28 cellular contexts compared by ENCODE assay signal in the genomic region with DNA sequence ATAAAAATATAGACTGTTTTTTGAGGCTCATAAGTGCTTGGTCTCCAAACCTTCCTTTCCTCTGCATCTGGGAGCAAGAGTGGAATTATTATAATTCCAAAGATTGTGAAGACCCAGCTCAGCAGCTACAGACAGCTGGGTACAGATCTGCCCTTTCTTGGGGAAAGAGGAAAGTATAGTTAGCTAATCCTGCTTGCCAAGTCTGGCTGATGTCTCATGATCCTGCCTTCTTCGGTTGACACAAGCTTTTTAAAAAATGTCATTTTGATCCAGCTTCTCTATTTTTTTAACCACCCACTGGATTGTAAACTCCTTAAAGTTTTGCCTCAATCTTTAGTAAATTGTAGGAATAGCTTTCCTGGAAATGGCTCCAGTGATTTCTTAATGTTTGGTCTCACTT.
"Had no signal": no experiment of that assay in that cellular context is flagged by ENCODE, and none has a peak within 500 bp of the region (broad histone marks: within the 10 kb centered on the region; RNA-seq: fewer than 3 reads in every experiment).

No MANE protein-coding gene starts in this region.

- H2AFZ ChIP-seq: neural progenitor cell, parathyroid adenoma had no signal

- H3K27me3 Mint-ChIP-seq: effector memory CD8-positive, alpha-beta T cell; naive B cell; stimulated activated memory B cell treated with anti-CD40 and anti-IgM and Interleukin-4, amounts not matched to agents 10 μg/mL and 1 μg/mL and 100 μg/mL, for 72 hours had no signal

- H3K36me3 Mint-ChIP-seq: mesothelial cell of epicardium; naive B cell; neural progenitor cell; stimulated activated memory B cell treated with anti-CD40 and anti-IgM and Interleukin-4, amounts not matched to agents 10 μg/mL and 1 μg/mL and 100 μg/mL, for 72 hours had no signal

- H3K4me1 ChIP-seq: esophagus squamous epithelium, foreskin keratinocyte, heart right ventricle, left lung, neural progenitor cell, parathyroid adenoma, prostate gland, right atrium auricular region, sigmoid colon, spleen, upper lobe of right lung, uterus had no signal

- H3K4me1 Mint-ChIP-seq: naive B cell; nephron; neural progenitor cell; stimulated activated memory B cell treated with anti-CD40 and anti-IgM and Interleukin-4, amounts not matched to agents 10 μg/mL and 1 μg/mL and 100 μg/mL, for 72 hours had no signal

- H3K4me3 Mint-ChIP-seq: effector memory CD8-positive, alpha-beta T cell; mesothelial cell of epicardium; naive B cell; nephron; neural progenitor cell; stimulated activated memory B cell treated with anti-CD40 and anti-IgM and Interleukin-4, amounts not matched to agents 10 μg/mL and 1 μg/mL and 100 μg/mL, for 72 hours had no signal

- H3K9me3 ChIP-seq: esophagus squamous epithelium, heart right ventricle, left lung, mucosa of descending colon, prostate gland, right atrium auricular region, sigmoid colon, spleen, transverse colon, upper lobe of right lung, uterus had no signal

- DNase-seq: effector memory CD8-positive, alpha-beta T cell; erythroblast; esophagus squamous epithelium; foreskin keratinocyte; glutamatergic neuron; heart right ventricle; hippocampal formation; left cardiac atrium; left lung; mesenchymal stem cell; mucosa of descending colon; naive B cell; sigmoid colon; spleen; stimulated activated CD4-positive, alpha-beta T cell treated with anti-CD3 and anti-CD28 coated beads, Interleukin-4, amount 100 ng/mL, for 4 hours; stimulated activated naive CD8-positive, alpha-beta T cell treated with anti-CD3 and anti-CD28 coated beads, Interleukin-15, Interleukin-2, amounts not matched to agents 100 U/mL and 50 U/mL, for 24 hours; transverse colon; upper lobe of right lung; uterus had no signal

- H3K27ac ChIP-seq: coronary artery, esophagus squamous epithelium, foreskin keratinocyte, heart right ventricle, left lung, neural progenitor cell, parathyroid adenoma, prostate gland, right atrium auricular region, sigmoid colon, spleen, transverse colon, upper lobe of right lung, uterus had no signal

- H3K9ac ChIP-seq: neural progenitor cell, parathyroid adenoma had no signal

- H3K27me3 ChIP-seq: esophagus squamous epithelium, foreskin keratinocyte, heart right ventricle, left lung, neural progenitor cell, right atrium auricular region, sigmoid colon, spleen, transverse colon, upper lobe of right lung, uterus had no signal

- H3K9me3 Mint-ChIP-seq: mesothelial cell of epicardium, nephron, neural progenitor cell had no signal

- H3K27ac Mint-ChIP-seq: effector memory CD8-positive, alpha-beta T cell; mesothelial cell of epicardium; naive B cell; nephron; neural progenitor cell; stimulated activated memory B cell treated with anti-CD40 and anti-IgM and Interleukin-4, amounts not matched to agents 10 μg/mL and 1 μg/mL and 100 μg/mL, for 72 hours had no signal

- ATAC-seq: effector memory CD8-positive, alpha-beta T cell; foreskin keratinocyte; heart right ventricle; left cardiac atrium; left lung; mucosa of descending colon; stimulated activated memory B cell treated with anti-CD40 and anti-IgM and Interleukin-4, amounts not matched to agents 10 μg/mL and 1 μg/mL and 100 μg/mL, for 72 hours; stimulated activated naive CD8-positive, alpha-beta T cell treated with anti-CD3 and anti-CD28 coated beads, Interleukin-15, Interleukin-2, amounts not matched to agents 100 U/mL and 50 U/mL, for 24 hours; upper lobe of right lung had no signal

- H3K4me3 ChIP-seq: coronary artery, esophagus squamous epithelium, heart right ventricle, left lung, mucosa of descending colon, neural progenitor cell, prostate gland, right atrium auricular region, sigmoid colon, skin epidermis, spleen, transverse colon, upper lobe of right lung, uterus had no signal

- H3K36me3 ChIP-seq: esophagus squamous epithelium, heart right ventricle, left lung, neural progenitor cell, prostate gland, right atrium auricular region, sigmoid colon, spleen, transverse colon, upper lobe of right lung, uterus had no signal

- H3K4me2 ChIP-seq: neural progenitor cell had no signal
